ENCODE assay signal across 31 cellular contexts in the genomic region with DNA sequence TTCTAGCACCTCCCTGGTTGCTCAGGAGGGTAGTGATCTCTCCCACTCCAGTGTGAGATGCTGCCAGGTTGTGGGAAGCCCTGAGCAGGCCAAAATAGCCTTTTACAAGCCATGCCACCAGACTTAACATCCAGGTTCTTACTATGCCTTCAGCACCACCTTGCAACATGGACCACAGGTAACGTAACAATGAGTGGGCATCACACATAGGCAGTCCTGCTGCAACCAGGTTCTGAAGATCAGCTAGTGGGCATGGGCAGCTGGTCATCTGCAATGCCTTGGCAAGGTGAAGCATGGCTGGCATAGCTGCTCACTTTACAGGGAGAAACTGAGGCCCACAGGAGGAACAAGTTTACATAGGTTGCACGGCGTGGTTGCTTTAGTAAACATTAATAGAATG. TPM values are rescaled to one million over a fixed set of nuclear protein-coding genes. Genes with fewer than 3 reads are reported as not detected.
"Had no signal": no experiment of that assay in that cellular context is flagged by ENCODE, and none has a peak within 500 bp of the region (broad histone marks: within the 10 kb centered on the region; RNA-seq: fewer than 3 reads in every experiment).

No MANE protein-coding gene starts in this region.

- H3K9me3 Mint-ChIP-seq: activated CD4-positive, alpha-beta memory T cell treated with anti-CD3 and anti-CD28 coated beads for 36 hours; activated CD4-positive, alpha-beta T cell treated with anti-CD3 and anti-CD28 coated beads, Interleukin-2, amount 10 ng/mL, durations not matched to agents 24 days and 14 days; activated naive CD4-positive, alpha-beta T cell treated with anti-CD3 and anti-CD28 coated beads, Interleukin-2, amount 50 U/mL, for 24 hours; activated naive CD8-positive, alpha-beta T cell treated with anti-CD3 and anti-CD28 coated beads, Interleukin-2, amount 50 U/mL, for 24 hours; activated T-cell treated with anti-CD3 and anti-CD28 coated beads, Interleukin-2, amount 50 U/mL, for 24 hours; activated T-helper 1 cell treated with anti-CD3 and anti-CD28 coated beads, Interleukin-12 subunit alpha, Interleukin-12 subunit beta, Interleukin-2, Interleukin-4 antibody, amounts not matched to agents 30 ng/mL and 10 ng/mL and 1 ng/mL, durations not matched to agents 14 hours and 24 hours and 36 hours had no signal

- DNase-seq: activated B cell treated with CpG ODN at 0.5 μM for 24 hours; activated CD4-positive, alpha-beta memory T cell treated with anti-CD3 and anti-CD28 coated beads for 36 hours; activated CD4-positive, alpha-beta T cell treated with anti-CD3 and anti-CD28 coated beads for 1 hour; activated CD4-positive, alpha-beta T cell treated with anti-CD3 and anti-CD28 coated beads, Interleukin-2, amount 10 ng/mL, durations not matched to agents 24 days and 14 days; activated effector memory CD4-positive, alpha-beta T cell treated with Interleukin-2 at 50 U/mL for 16 hours; activated naive CD4-positive, alpha-beta T cell; activated naive CD8-positive, alpha-beta T cell treated with anti-CD3 and anti-CD28 coated beads, Interleukin-2, amount 50 U/mL, for 24 hours; activated T-cell treated with anti-CD3 and anti-CD28 coated beads, Interleukin-2, amount 50 U/mL, for 24 hours; amniotic stem cell; body of pancreas; central memory CD4-positive, alpha-beta T cell; NCI-H1048; NCI-H1930; NCI-H2171; NCI-H2227 treated with DMSO at 0.1 percent for 48 hours; NCI-H446 treated with DMSO at 0.1 percent for 48 hours; NCI-H526 treated with DMSO at 0.1 percent for 48 hours; NCI-H82; RPMI8226; T-cell; T-helper 2 cell; T1000 had no signal

- H3K4me3 Mint-ChIP-seq: activated B cell treated with CpG ODN at 0.5 μM for 24 hours; activated CD4-positive, alpha-beta memory T cell treated with anti-CD3 and anti-CD28 coated beads for 36 hours; activated CD4-positive, alpha-beta T cell treated with anti-CD3 and anti-CD28 coated beads, Interleukin-2, amount 10 ng/mL, durations not matched to agents 24 days and 14 days; activated naive CD4-positive, alpha-beta T cell treated with anti-CD3 and anti-CD28 coated beads, Interleukin-2, amount 50 U/mL, for 24 hours; activated naive CD8-positive, alpha-beta T cell treated with anti-CD3 and anti-CD28 coated beads, Interleukin-2, amount 50 U/mL, for 24 hours; activated T-cell treated with anti-CD3 and anti-CD28 coated beads, Interleukin-2, amount 50 U/mL, for 24 hours; activated T-helper 1 cell treated with anti-CD3 and anti-CD28 coated beads, Interleukin-12 subunit alpha, Interleukin-12 subunit beta, Interleukin-2, Interleukin-4 antibody, amounts not matched to agents 30 ng/mL and 10 ng/mL and 1 ng/mL, durations not matched to agents 14 hours and 24 hours and 36 hours; T-cell had no signal

- H3K27me3 ChIP-seq: ascending aorta, body of pancreas had no signal

- ATAC-seq: activated naive CD8-positive, alpha-beta T cell treated with anti-CD3 and anti-CD28 coated beads, Interleukin-2, amount 50 U/mL, for 24 hours; body of pancreas; Right ventricle myocardium inferior; T-cell had no signal

- H3K27ac Mint-ChIP-seq: activated B cell treated with CpG ODN at 0.5 μM for 24 hours; activated CD4-positive, alpha-beta memory T cell treated with anti-CD3 and anti-CD28 coated beads for 36 hours; activated CD4-positive, alpha-beta T cell treated with anti-CD3 and anti-CD28 coated beads, Interleukin-2, amount 10 ng/mL, durations not matched to agents 24 days and 14 days; activated naive CD4-positive, alpha-beta T cell treated with anti-CD3 and anti-CD28 coated beads, Interleukin-2, amount 50 U/mL, for 24 hours; activated naive CD8-positive, alpha-beta T cell treated with anti-CD3 and anti-CD28 coated beads, Interleukin-2, amount 50 U/mL, for 24 hours; activated T-cell treated with anti-CD3 and anti-CD28 coated beads, Interleukin-2, amount 50 U/mL, for 24 hours; activated T-helper 1 cell treated with anti-CD3 and anti-CD28 coated beads, Interleukin-12 subunit alpha, Interleukin-12 subunit beta, Interleukin-2, Interleukin-4 antibody, amounts not matched to agents 30 ng/mL and 10 ng/mL and 1 ng/mL, durations not matched to agents 14 hours and 24 hours and 36 hours; T-cell had no signal

- H3K4me3 ChIP-seq: ascending aorta, body of pancreas, SK-N-MC had no signal

- H3K27me3 Mint-ChIP-seq: activated B cell treated with CpG ODN at 0.5 μM for 24 hours; activated CD4-positive, alpha-beta memory T cell treated with anti-CD3 and anti-CD28 coated beads for 36 hours; activated CD4-positive, alpha-beta T cell treated with anti-CD3 and anti-CD28 coated beads, Interleukin-2, amount 10 ng/mL, durations not matched to agents 24 days and 14 days; activated naive CD4-positive, alpha-beta T cell treated with anti-CD3 and anti-CD28 coated beads, Interleukin-2, amount 50 U/mL, for 24 hours; activated naive CD8-positive, alpha-beta T cell treated with anti-CD3 and anti-CD28 coated beads, Interleukin-2, amount 50 U/mL, for 24 hours; activated T-cell treated with anti-CD3 and anti-CD28 coated beads, Interleukin-2, amount 50 U/mL, for 24 hours; T-cell had no signal

- H3K27ac ChIP-seq: ascending aorta, body of pancreas, SK-N-MC had no signal

- H3K4me1 Mint-ChIP-seq: activated B cell treated with CpG ODN at 0.5 μM for 24 hours; activated CD4-positive, alpha-beta T cell treated with anti-CD3 and anti-CD28 coated beads, Interleukin-2, amount 10 ng/mL, durations not matched to agents 24 days and 14 days; activated naive CD4-positive, alpha-beta T cell treated with anti-CD3 and anti-CD28 coated beads, Interleukin-2, amount 50 U/mL, for 24 hours; activated naive CD8-positive, alpha-beta T cell treated with anti-CD3 and anti-CD28 coated beads, Interleukin-2, amount 50 U/mL, for 24 hours; T-cell had no signal

- H3K9me3 ChIP-seq: ascending aorta, body of pancreas had no signal

- H3K4me1 ChIP-seq: ascending aorta had no signal

- FAIRE-seq: bronchial epithelial cell, TTC549 had no signal

RNA-seq across cellular contexts. Expression of a gene that starts 45.2 kb away (rescaled TPM):
- total RNA-seq: ascending aorta, LHCN-M2, OCI-LY7, Right ventricle myocardium inferior had no signal
